In genomic region chr4:129231907-129232626, GRCh38 we compare ENCODE assay signal across 25 cellular contexts.
DNase-seq lines count a peak whose midpoint lies in the region; ATAC-seq and TF ChIP-seq lines count a peak whose summit lies in the region.
"Had no signal": no experiment of that assay in that cellular context is flagged by ENCODE, and none has a peak within 500 bp of the region (broad histone marks: within the 10 kb centered on the region; RNA-seq: fewer than 3 reads in every experiment).

No MANE protein-coding gene starts in this region.

- H2AFZ ChIP-seq in osteoblast (ENCODE audit: low read length) = no peak overlapping the region
- H2AFZ ChIP-seq: neural progenitor cell had no signal

- no peaks in the 10 kb centered on the region for H3K79me2 ChIP-seq in osteoblast (ENCODE audit: insufficient read depth, low read length)

- DNase-seq in HT1080 (ENCODE audit: low read depth) = peak; percentile 34
- DNase-seq in SHP77 (lab: John Stamatoyannopoulos, UW) = peak; percentile 37 to 51
- peak; percentile 41 for DNase-seq in fibroblast of mammary gland (ENCODE audit: low read depth)
- DNase-seq in osteoblast (ENCODE audit: insufficient read length, low spot score, missing footprints) = peak; percentile 49
- DNase-seq in NCI-H524 (lab: John Stamatoyannopoulos, UW) = no peak
- DNase-seq in upper lobe of right lung = no peak
- DNase-seq: ACHN; activated CD4-positive, CD25-positive, alpha-beta regulatory T cell treated with anti-CD3 and anti-CD28 coated beads, Interleukin-2, amount 50 U/mL, for 72 hours; activated CD8-positive, alpha-beta memory T cell treated with anti-CD3 and anti-CD28 coated beads, Interleukin-2, amount 50 U/mL, for 48 hours; activated CD8-positive, alpha-beta T cell treated with anti-CD3 and anti-CD28 coated beads for 36 hours; activated naive CD4-positive, alpha-beta T cell treated with anti-CD3 and anti-CD28 coated beads for 36 hours; amygdala; CD8-positive, alpha-beta memory T cell; KG1; left colon; MM.1S; NCI-H1105 treated with DMSO at 0.1 percent for 48 hours; NCI-H226; right lobe of liver; stimulated activated CD4-positive, alpha-beta T cell treated with anti-CD3 and anti-CD28 coated beads, Interleukin-2, amount 100 ng/mL, for 48 hours; T-helper 2 cell had no signal

- H3K36me3 ChIP-seq in osteoblast (ENCODE audit: insufficient read depth, low read length) (no peaks in the 10 kb centered on the region), upper lobe of right lung (no peaks in the 10 kb centered on the region)
- H3K36me3 ChIP-seq: neural progenitor cell, right lobe of liver, tibial nerve had no signal

- H3K9me3 ChIP-seq in osteoblast (ENCODE audit: low read depth, low read length) (no peaks in the 10 kb centered on the region), upper lobe of right lung (no peaks in the 10 kb centered on the region)
- H3K9me3 ChIP-seq: right lobe of liver, tibial nerve had no signal

- H3K4me3 ChIP-seq in fibroblast of mammary gland (ENCODE audit: control insufficient read depth, low read depth, low read length) (no peak overlapping the region), osteoblast (ENCODE audit: insufficient read depth, low read length) (no peak overlapping the region), upper lobe of right lung (no peak overlapping the region)
- H3K4me3 ChIP-seq: neural progenitor cell, right lobe of liver, tibial nerve had no signal

- no peaks in the 10 kb centered on the region for H3K27me3 ChIP-seq in osteoblast (ENCODE audit: insufficient read depth, low read length)
- no peaks in the 10 kb centered on the region for H3K27me3 ChIP-seq in upper lobe of right lung
- H3K27me3 ChIP-seq: neural progenitor cell, right lobe of liver, tibial nerve had no signal

- no peak overlapping the region for H3K27ac ChIP-seq in osteoblast (ENCODE audit: low read depth, low read length)
- no peak overlapping the region for H3K27ac ChIP-seq in upper lobe of right lung
- H3K27ac ChIP-seq: neural progenitor cell, right lobe of liver, tibial nerve had no signal

- H3K4me1 ChIP-seq in osteoblast (ENCODE audit: insufficient read depth, low read length) = peaks cover 4% of the 10 kb centered on the region
- H3K4me1 ChIP-seq in upper lobe of right lung = no peaks in the 10 kb centered on the region
- H3K4me1 ChIP-seq: neural progenitor cell, right lobe of liver, tibial nerve had no signal

- intact Hi-C loops in upper lobe of right lung (cut with DNase I) = no loop called here

- TF ChIP-seq CTCF in fibroblast of mammary gland (conservative IDR thresholded peaks at IDR 0.05; ENCODE audit: control insufficient read depth, insufficient read depth, low read depth, low read length) = no peak
- TF ChIP-seq CTCF in osteoblast (IDR thresholded peaks at IDR 0.05; ENCODE audit: extremely low read depth, low read depth, low read length) = no peak
- TF ChIP-seq CTCF in upper lobe of right lung (IDR thresholded peaks at IDR 0.05) = no peak

- no peak for ATAC-seq in upper lobe of right lung
- ATAC-seq in HG02763 (IDR thresholded peaks at IDR 0.05; ENCODE audit: unreplicated experiment) = no peak
- no peak for ATAC-seq in HG02852 (IDR thresholded peaks at IDR 0.05; ENCODE audit: unreplicated experiment)
- ATAC-seq: activated CD8-positive, alpha-beta T cell treated with anti-CD3 and anti-CD28 coated beads for 36 hours; left colon; right lobe of liver had no signal

- no peaks in the 10 kb centered on the region for H4K20me1 ChIP-seq in osteoblast (ENCODE audit: insufficient read depth, low read length)

- no peak overlapping the region for H3K4me2 ChIP-seq in osteoblast (ENCODE audit: insufficient read depth, low read length)
- H3K4me2 ChIP-seq: neural progenitor cell had no signal

Comparison
In these comparisons a context has a peak if more than half of its experiments do, and no peak if none do; other contexts are left out.
1. DNase-seq: peak in HT1080 (single experiment), SHP77 (2 of 2), fibroblast of mammary gland (single experiment) and osteoblast (single experiment); none in NCI-H524 (0 of 2) and upper lobe of right lung (single experiment).